Comparison of ENCODE assay signal across 25 cellular contexts in genomic region chrX:15315509-15315908, GRCh38. TPM values are rescaled to one million over a fixed set of nuclear protein-coding genes. Genes with fewer than 3 reads are reported as not detected.
DNase-seq lines count a peak whose midpoint lies in the region; ATAC-seq and FAIRE-seq lines count a peak whose summit lies in the region.
"Had no signal": no experiment of that assay in that cellular context is flagged by ENCODE, and none has a peak within 500 bp of the region (broad histone marks: within the 10 kb centered on the region; RNA-seq: fewer than 3 reads in every experiment).

ASB11 (minus strand) TSS chrX:15315640; CDS start chrX:15315605, 35 bp downstream.

- H2AFZ ChIP-seq in ACC112 (ENCODE audit: low read length, unreplicated experiment) = peak within 1 kb of the TSS; percentile 14

- FAIRE-seq in frontal cortex (lab: Jason Lieb, UNC) = no peak
- FAIRE-seq: GM18507, H54, HTR-8/SVneo, K562 had no signal

- no peak within 1 kb of the TSS for H3K27ac ChIP-seq in ACC112 (ENCODE audit: low read depth, low read length)

- H3K4me3 ChIP-seq in ACC112 (ENCODE audit: low read depth, low read length) = no peak within 1 kb of the TSS
- H3K4me3 ChIP-seq: K562 had no signal

- no peaks in the 10 kb centered on the region for H3K4me1 ChIP-seq in ACC112 (ENCODE audit: control insufficient read depth, insufficient read depth, low read length, unreplicated experiment)
- H3K4me1 ChIP-seq: BE2C had no signal

- no peaks in the 10 kb centered on the region for H3K27me3 ChIP-seq in ACC112 (ENCODE audit: insufficient read depth, low read length)
- H3K27me3 ChIP-seq: BE2C had no signal

- intact Hi-C loops in Right ventricle myocardium superior (cut with DNase I) = no loop called here
- intact Hi-C loops in left ventricle myocardium superior (cut with micrococcal nuclease) = no loop called here

- peak; percentile 77 for ATAC-seq in Right ventricle myocardium superior (ENCODE audit: poor library complexity)
- peak; percentile 75 for ATAC-seq in left ventricle myocardium superior
- ATAC-seq: K562 had no signal

- no peaks in the 10 kb centered on the region for H3K36me3 ChIP-seq in ACC112 (ENCODE audit: insufficient read depth, low read length)
- H3K36me3 ChIP-seq: BE2C had no signal

- no peaks in the 10 kb centered on the region for H3K79me2 ChIP-seq in ACC112 (ENCODE audit: control insufficient read depth, insufficient read depth, low read length, unreplicated experiment)

- DNase-seq in Right ventricle myocardium superior (no peak), left ventricle myocardium superior (no peak), frontal cortex (ENCODE audit: low spot score in 2 of 2) (no peak), D341Med (ENCODE audit: low spot score) (no peak), GF-D8 (lab: John Stamatoyannopoulos, UW) (no peak), DMS 273 (lab: John Stamatoyannopoulos, UW; ENCODE audit: unreplicated experiment) (no peak)
- DNase-seq: ACHN; BE2C; CD8-positive, alpha-beta memory T cell; Kasumi-1; NCI-H1105; NCI-H146; NCI-H1930; NCI-H2107; NCI-H524; NCI-H82; RPMI8226; SHP77 treated with DMSO at 0.1 percent for 48 hours; SW 1271 had no signal

RNA-seq across cellular contexts. Expression of gene ASB11, which starts in this region (rescaled TPM):
- total RNA-seq in Right ventricle myocardium superior (94.5 TPM), left ventricle myocardium superior (98.2 TPM), frontal cortex (not detected)
- total RNA-seq: CD8-positive, alpha-beta memory T cell; K562; M059J had no signal

Comparison
In these comparisons a context has a peak if more than half of its experiments do, and no peak if none do; other contexts are left out.
1. RNA of gene ASB11 (total RNA-seq): 98.2 TPM in left ventricle myocardium superior (single experiment) and 94.5 TPM in Right ventricle myocardium superior (single experiment); not detected in frontal cortex (single experiment); every median in the first group is over 10 times any median in the second.